In the genomic region with DNA sequence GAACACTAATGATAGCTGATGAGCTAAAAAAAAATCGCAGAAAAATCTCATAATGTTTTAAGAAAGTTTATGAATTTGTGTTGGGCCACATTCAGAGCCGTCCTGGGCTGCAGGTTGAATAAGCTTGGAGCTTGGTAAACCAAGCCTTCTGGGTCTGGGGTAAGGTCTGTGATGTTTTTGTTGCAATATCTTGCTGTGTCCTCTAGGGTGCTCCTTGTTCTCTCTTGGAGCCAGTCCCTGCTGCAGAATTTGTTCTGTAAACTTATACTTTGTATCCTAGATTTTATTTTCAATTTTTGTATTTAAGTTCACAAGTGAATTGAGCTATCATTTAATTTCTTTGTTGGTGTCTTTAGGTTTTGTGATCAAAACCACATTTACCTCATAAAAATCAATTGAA, we compare ENCODE assay signal across 1 cellular context.
TF ChIP-seq lines count a peak whose summit lies in the region.

No MANE protein-coding gene starts in this region.

TF ChIP-seq in GM23338, 12 proteins besides CTCF, POLR2A, EP300 and RAD21 (continued from another document):
- TF ChIP-seq, protein P1, sequence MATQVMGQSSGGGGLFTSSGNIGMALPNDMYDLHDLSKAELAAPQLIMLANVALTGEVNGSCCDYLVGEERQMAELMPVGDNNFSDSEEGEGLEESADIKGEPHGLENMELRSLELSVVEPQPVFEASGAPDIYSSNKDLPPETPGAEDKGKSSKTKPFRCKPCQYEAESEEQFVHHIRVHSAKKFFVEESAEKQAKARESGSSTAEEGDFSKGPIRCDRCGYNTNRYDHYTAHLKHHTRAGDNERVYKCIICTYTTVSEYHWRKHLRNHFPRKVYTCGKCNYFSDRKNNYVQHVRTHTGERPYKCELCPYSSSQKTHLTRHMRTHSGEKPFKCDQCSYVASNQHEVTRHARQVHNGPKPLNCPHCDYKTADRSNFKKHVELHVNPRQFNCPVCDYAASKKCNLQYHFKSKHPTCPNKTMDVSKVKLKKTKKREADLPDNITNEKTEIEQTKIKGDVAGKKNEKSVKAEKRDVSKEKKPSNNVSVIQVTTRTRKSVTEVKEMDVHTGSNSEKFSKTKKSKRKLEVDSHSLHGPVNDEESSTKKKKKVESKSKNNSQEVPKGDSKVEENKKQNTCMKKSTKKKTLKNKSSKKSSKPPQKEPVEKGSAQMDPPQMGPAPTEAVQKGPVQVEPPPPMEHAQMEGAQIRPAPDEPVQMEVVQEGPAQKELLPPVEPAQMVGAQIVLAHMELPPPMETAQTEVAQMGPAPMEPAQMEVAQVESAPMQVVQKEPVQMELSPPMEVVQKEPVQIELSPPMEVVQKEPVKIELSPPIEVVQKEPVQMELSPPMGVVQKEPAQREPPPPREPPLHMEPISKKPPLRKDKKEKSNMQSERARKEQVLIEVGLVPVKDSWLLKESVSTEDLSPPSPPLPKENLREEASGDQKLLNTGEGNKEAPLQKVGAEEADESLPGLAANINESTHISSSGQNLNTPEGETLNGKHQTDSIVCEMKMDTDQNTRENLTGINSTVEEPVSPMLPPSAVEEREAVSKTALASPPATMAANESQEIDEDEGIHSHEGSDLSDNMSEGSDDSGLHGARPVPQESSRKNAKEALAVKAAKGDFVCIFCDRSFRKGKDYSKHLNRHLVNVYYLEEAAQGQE (IDR thresholded peaks at IDR 0.05; ENCODE audit: unreplicated experiment) = no peak
